In the genomic region with DNA sequence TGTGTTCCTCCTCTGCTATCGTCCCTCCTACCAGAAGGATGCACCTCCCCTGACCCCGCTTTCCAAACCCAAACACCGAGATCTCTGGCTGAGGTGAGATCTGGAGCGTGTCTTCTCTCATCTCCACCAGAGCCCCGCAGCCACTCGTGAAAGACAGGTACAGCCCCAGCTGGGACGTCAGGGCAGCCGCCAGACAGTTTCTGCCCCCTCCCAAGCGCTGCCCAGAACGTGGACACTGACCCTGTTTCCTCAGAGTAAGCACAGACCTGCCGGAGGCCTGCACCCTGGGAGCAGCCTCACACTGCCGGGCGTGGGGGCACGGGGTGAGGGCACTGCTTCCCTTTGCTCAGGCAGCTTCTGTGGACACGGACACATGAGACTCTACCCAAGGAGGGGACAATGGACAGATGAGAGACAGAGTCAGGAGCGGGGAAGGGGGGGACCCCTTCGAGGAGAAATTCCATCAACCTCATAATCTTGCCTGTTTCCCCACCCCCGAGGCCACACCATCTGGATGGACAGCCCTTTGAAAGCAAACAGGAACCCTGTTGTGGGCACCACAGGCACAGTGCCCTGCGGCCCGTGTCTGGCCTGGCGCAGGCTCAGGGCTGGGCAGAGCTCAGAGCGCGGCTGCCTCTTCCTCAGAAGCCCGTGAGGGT, we compare ENCODE assay signal across 19 cellular contexts.
DNase-seq lines count a peak whose midpoint lies in the region; ATAC-seq and TF ChIP-seq lines count a peak whose summit lies in the region.
"Had no signal": no experiment of that assay in that cellular context is flagged by ENCODE, and none has a peak within 500 bp of the region (broad histone marks: within the 10 kb centered on the region; RNA-seq: fewer than 3 reads in every experiment).

No MANE protein-coding gene starts in this region.

- H3K4me3 ChIP-seq in endodermal cell (ENCODE audit: low read length) (no peak overlapping the region), mesendoderm (ENCODE audit: low read length) (no peak overlapping the region), hepatocyte (no peak overlapping the region)
- H3K4me3 ChIP-seq: ascending aorta, pancreas, skin epidermis had no signal

- H3K27me3 ChIP-seq in endodermal cell (ENCODE audit: control insufficient read depth, insufficient read depth, low read length, poor library complexity, severe bottlenecking) = no peaks in the 10 kb centered on the region
- no peaks in the 10 kb centered on the region for H3K27me3 ChIP-seq in mesendoderm (ENCODE audit: insufficient read depth, low read length, poor library complexity)
- no peaks in the 10 kb centered on the region for H3K27me3 ChIP-seq in hepatocyte
- H3K27me3 ChIP-seq: ascending aorta, pancreas had no signal

- H4K5ac ChIP-seq in mesendoderm (ENCODE audit: low read length) = no peak overlapping the region

- no peak overlapping the region for H3K9ac ChIP-seq in endodermal cell (ENCODE audit: extremely low read depth, low read length, poor library complexity, severe bottlenecking)
- H3K9ac ChIP-seq in mesendoderm (ENCODE audit: low read length) = no peak overlapping the region

- no peak overlapping the region for H3K4ac ChIP-seq in mesendoderm (ENCODE audit: low read depth, low read length)

- H3K18ac ChIP-seq in mesendoderm (ENCODE audit: low read length) = no peak overlapping the region

- no peak for TF ChIP-seq CTCF in activated B cell treated with CpG ODN at 0.5 μM for 24 hours (IDR thresholded peaks at IDR 0.05)
- no peak for TF ChIP-seq CTCF in endodermal cell (conservative IDR thresholded peaks at IDR 0.05)
- no peak for TF ChIP-seq CTCF in hepatocyte (IDR thresholded peaks at IDR 0.05; ENCODE audit: poor library complexity)

- no peaks in the 10 kb centered on the region for H3K79me1 ChIP-seq in mesendoderm (ENCODE audit: low read length)

- no peaks in the 10 kb centered on the region for H3K79me2 ChIP-seq in mesendoderm (ENCODE audit: control insufficient read depth, insufficient read depth, low read length)
- H3K79me2 ChIP-seq in hepatocyte = no peaks in the 10 kb centered on the region

- no peak overlapping the region for H3K23ac ChIP-seq in mesendoderm (ENCODE audit: low read length)

- no peaks in the 10 kb centered on the region for H3K9me2 ChIP-seq in hepatocyte (replicated peaks; ENCODE audit: insufficient read depth)

- H3K36me3 ChIP-seq in endodermal cell (ENCODE audit: control insufficient read depth, insufficient read depth, low read length) = no peaks in the 10 kb centered on the region
- H3K36me3 ChIP-seq in mesendoderm (ENCODE audit: control insufficient read depth, insufficient read depth, low read length) = no peaks in the 10 kb centered on the region
- no peaks in the 10 kb centered on the region for H3K36me3 ChIP-seq in hepatocyte (replicated peaks; ENCODE audit: insufficient read depth, low read depth)
- H3K36me3 ChIP-seq: ascending aorta, pancreas had no signal

- no peak overlapping the region for H2AK5ac ChIP-seq in mesendoderm (ENCODE audit: low read length)

- no peak overlapping the region for H2BK5ac ChIP-seq in mesendoderm (ENCODE audit: low read length)

- H3K4me1 Mint-ChIP-seq in activated B cell treated with CpG ODN at 0.5 μM for 24 hours (no peaks in the 10 kb centered on the region), endodermal cell (no peaks in the 10 kb centered on the region)

- ATAC-seq in activated B cell treated with CpG ODN at 0.5 μM for 24 hours (ENCODE audit: low read depth) (no peak), sciatic nerve (no peak), HG03439 (IDR thresholded peaks at IDR 0.05; ENCODE audit: unreplicated experiment) (no peak)
- ATAC-seq: activated naive CD4-positive, alpha-beta T cell treated with anti-CD3 and anti-CD28 coated beads, Interleukin-2, amount 50 U/mL, for 72 hours; stimulated activated naive CD8-positive, alpha-beta T cell treated with anti-CD3 and anti-CD28 coated beads, Interleukin-15, amount 100 ng/mL, for 72 hours had no signal

- H3K27ac ChIP-seq in endodermal cell (ENCODE audit: low read depth, low read length) = peak overlapping the region; percentile 84
- H3K27ac ChIP-seq in mesendoderm (ENCODE audit: low read depth, low read length) = peak overlapping the region; percentile 25
- H3K27ac ChIP-seq in hepatocyte = no peak overlapping the region
- H3K27ac ChIP-seq: ascending aorta, pancreas, skin epidermis had no signal

- H3K27me3 Mint-ChIP-seq in activated B cell treated with CpG ODN at 0.5 μM for 24 hours = no peaks in the 10 kb centered on the region
- no peaks in the 10 kb centered on the region for H3K27me3 Mint-ChIP-seq in endodermal cell (ENCODE audit: insufficient read depth)
- H3K27me3 Mint-ChIP-seq: stimulated activated naive CD8-positive, alpha-beta T cell treated with anti-CD3 and anti-CD28 coated beads, Interleukin-15, amount 100 ng/mL, for 72 hours had no signal

- H3K27ac Mint-ChIP-seq in activated B cell treated with CpG ODN at 0.5 μM for 24 hours (no peak overlapping the region), endodermal cell (no peak overlapping the region)
- H3K27ac Mint-ChIP-seq: activated naive CD4-positive, alpha-beta T cell treated with anti-CD3 and anti-CD28 coated beads, Interleukin-2, amount 50 U/mL, for 72 hours; CD8-positive, alpha-beta memory T cell; stimulated activated naive CD8-positive, alpha-beta T cell treated with anti-CD3 and anti-CD28 coated beads, Interleukin-15, amount 100 ng/mL, for 72 hours had no signal

- WGBS in endodermal cell (ENCODE audit: insufficient coverage in 1 of 2, insufficient read length in 1 of 2), 2 experiments = 74 to 84% methylated on average over 17 to 24 of the region's 24 CpGs
- no CpG with 5 or more reads among the region's 24 CpGs for WGBS in mesendoderm (ENCODE audit: extremely low coverage, insufficient coverage, low lambda C conversion rate)
- 86% methylated on average over 24 of the region's 24 CpGs for WGBS in hepatocyte (ENCODE audit: low lambda C conversion rate, missing lambda C conversion rate)

- DNase-seq in activated B cell treated with CpG ODN at 0.5 μM for 24 hours (peak; percentile 10), endodermal cell (peak; percentile 35), mesendoderm (no peak), sciatic nerve (ENCODE audit: low spot score) (peak; percentile 35), activated gamma-delta T cell treated with Interleukin-2 at 50 U/mL for 16 hours (no peak), DMS153 (lab: John Stamatoyannopoulos, UW) (no peak), hepatocyte (ENCODE audit: low spot score) (no peak)
- DNase-seq: activated CD4-positive, alpha-beta T cell treated with anti-CD3 and anti-CD28 coated beads, Interleukin-2, amount 50 U/mL, for 1 hour; activated T-cell treated with anti-CD3 and anti-CD28 coated beads for 4 hours; effector CD8-positive, alpha-beta T cell; KG1; NCI-H526 treated with DMSO at 0.1 percent for 48 hours had no signal

- no peaks in the 10 kb centered on the region for H4K20me1 ChIP-seq in hepatocyte (ENCODE audit: insufficient read depth, poor library complexity, severe bottlenecking)

- no peak overlapping the region for H2BK120ac ChIP-seq in mesendoderm (ENCODE audit: low read depth, low read length)

- H3K36me3 Mint-ChIP-seq in activated B cell treated with CpG ODN at 0.5 μM for 24 hours (ENCODE audit: low read depth) (no peaks in the 10 kb centered on the region), endodermal cell (ENCODE audit: low read depth) (no peaks in the 10 kb centered on the region)
- H3K36me3 Mint-ChIP-seq: activated naive CD4-positive, alpha-beta T cell treated with anti-CD3 and anti-CD28 coated beads, Interleukin-2, amount 50 U/mL, for 72 hours; CD8-positive, alpha-beta memory T cell had no signal

- POLR2A ChIA-PET in activated B cell treated with CpG ODN at 0.5 μM for 24 hours (lab: Charles Lee) = no interaction called here

- no peak overlapping the region for H4K8ac ChIP-seq in mesendoderm (ENCODE audit: low read depth, low read length)

- H3K4me1 ChIP-seq in endodermal cell (ENCODE audit: control insufficient read depth, insufficient read depth, low read length) = no peaks in the 10 kb centered on the region
- H3K4me1 ChIP-seq in mesendoderm (ENCODE audit: control insufficient read depth, low read depth, low read length) = no peaks in the 10 kb centered on the region
- H3K4me1 ChIP-seq in hepatocyte (ENCODE audit: insufficient read depth) = no peaks in the 10 kb centered on the region
- H3K4me1 ChIP-seq: ascending aorta, pancreas had no signal

- H3K4me3 Mint-ChIP-seq in activated B cell treated with CpG ODN at 0.5 μM for 24 hours = no peak overlapping the region
- no peak overlapping the region for H3K4me3 Mint-ChIP-seq in endodermal cell
- H3K4me3 Mint-ChIP-seq: stimulated activated naive CD8-positive, alpha-beta T cell treated with anti-CD3 and anti-CD28 coated beads, Interleukin-15, amount 100 ng/mL, for 72 hours had no signal

- CTCF ChIA-PET in activated B cell treated with CpG ODN at 0.5 μM for 24 hours (lab: Charles Lee) = no interaction called here

- H3K56ac ChIP-seq in mesendoderm (ENCODE audit: low read length) = no peak overlapping the region

- H3K9me3 Mint-ChIP-seq in activated B cell treated with CpG ODN at 0.5 μM for 24 hours (no peaks in the 10 kb centered on the region), endodermal cell (peaks cover 7% of the 10 kb centered on the region)
- H3K9me3 Mint-ChIP-seq: CD8-positive, alpha-beta memory T cell had no signal

- H2BK15ac ChIP-seq in mesendoderm (replicated peaks; ENCODE audit: low read depth) = no peak overlapping the region

- H2AFZ ChIP-seq in hepatocyte = no peak overlapping the region

- intact Hi-C loops in activated B cell treated with CpG ODN at 0.5 μM for 24 hours (cut with micrococcal nuclease) = loop anchor here (10.0 kb wide), 1 partner anchor 505 kb away; the partner anchor contains the start of gene PDCD2
- intact Hi-C loops in sciatic nerve (cut with DNase I) = no loop called here

- no peaks in the 10 kb centered on the region for H3K9me3 ChIP-seq in endodermal cell (ENCODE audit: control insufficient read depth, low read length)
- no peaks in the 10 kb centered on the region for H3K9me3 ChIP-seq in hepatocyte (ENCODE audit: low read depth)
- H3K9me3 ChIP-seq: ascending aorta, pancreas had no signal

- H3K4me2 ChIP-seq in mesendoderm (ENCODE audit: low read length) = no peak overlapping the region
- no peak overlapping the region for H3K4me2 ChIP-seq in hepatocyte

Comparison
In these comparisons a context has a peak if more than half of its experiments do, and no peak if none do; other contexts are left out.
1. DNase-seq: peak in activated B cell treated with CpG ODN at 0.5 μM for 24 hours (single experiment), endodermal cell (single experiment) and sciatic nerve (single experiment); none in mesendoderm (single experiment), activated gamma-delta T cell treated with Interleukin-2 at 50 U/mL for 16 hours (single experiment), DMS153 (single experiment) and hepatocyte (single experiment).